Comparison of ENCODE assay signal across 10 cellular contexts in genomic region chr3:10196389-10197052, GRCh38. TPM values are rescaled to one million over a fixed set of nuclear protein-coding genes. Genes with fewer than 3 reads are reported as not detected.
DNase-seq lines count a peak whose midpoint lies in the region; ATAC-seq and TF ChIP-seq lines count a peak whose summit lies in the region.
"Had no signal": no experiment of that assay in that cellular context is flagged by ENCODE, and none has a peak within 500 bp of the region (broad histone marks: within the 10 kb centered on the region; RNA-seq: fewer than 3 reads in every experiment).

No MANE protein-coding gene starts in this region.

- no peak for ATAC-seq in foreskin keratinocyte
- no peak for ATAC-seq in GM21367 (IDR thresholded peaks at IDR 0.05; ENCODE audit: unreplicated experiment)
- ATAC-seq in GM23338 = no peak; the same call in 2 of the 3 replicates
- ATAC-seq: mucosa of descending colon had no signal

- POLR2A ChIA-PET in activated CD4-positive, alpha-beta memory T cell treated with anti-CD3 and anti-CD28 coated beads, Interleukin-2, amount 10 ng/mL, durations not matched to agents 7 days and 5 days (lab: Charles Lee) = interaction anchor here (1.3 kb wide), 1 partner anchor 27 kb away, joined by 3 read pairs; no protein-coding TSS in a partner anchor

- H3K27me3 Mint-ChIP-seq in activated CD4-positive, alpha-beta memory T cell treated with anti-CD3 and anti-CD28 coated beads, Interleukin-2, amount 10 ng/mL, durations not matched to agents 7 days and 5 days = no peaks in the 10 kb centered on the region
- H3K27me3 Mint-ChIP-seq in GM23338 (ENCODE audit: insufficient read depth, low read depth, poor library complexity) = peaks cover 3% of the 10 kb centered on the region

- H4K20me1 ChIP-seq in GM23338 (replicated peaks; ENCODE audit: insufficient read depth) = no peaks in the 10 kb centered on the region; the same call in 1 of the 2 replicates

- H3K27me3 ChIP-seq in foreskin keratinocyte = no peaks in the 10 kb centered on the region
- H3K27me3 ChIP-seq in GM23338 (ENCODE audit: insufficient read depth) = no peaks in the 10 kb centered on the region

- no peaks in the 10 kb centered on the region for H3K79me2 ChIP-seq in GM23338 (replicated peaks; ENCODE audit: insufficient read depth)

- peaks cover 86% of the 10 kb centered on the region for H3K4me1 Mint-ChIP-seq in activated CD4-positive, alpha-beta memory T cell treated with anti-CD3 and anti-CD28 coated beads, Interleukin-2, amount 10 ng/mL, durations not matched to agents 7 days and 5 days
- H3K4me1 Mint-ChIP-seq in GM23338 = peaks cover 19% of the 10 kb centered on the region

- no peak overlapping the region for H3K4me3 ChIP-seq in GM23338
- H3K4me3 ChIP-seq: mucosa of descending colon had no signal

- no peaks in the 10 kb centered on the region for H3K9me3 Mint-ChIP-seq in activated CD4-positive, alpha-beta memory T cell treated with anti-CD3 and anti-CD28 coated beads, Interleukin-2, amount 10 ng/mL, durations not matched to agents 7 days and 5 days
- no peaks in the 10 kb centered on the region for H3K9me3 Mint-ChIP-seq in GM23338

- no peaks in the 10 kb centered on the region for H3K36me3 ChIP-seq in GM23338 (ENCODE audit: insufficient read depth)

- H2AFZ ChIP-seq in GM23338 = no peak overlapping the region

- DNase-seq in activated CD4-positive, alpha-beta T cell treated with anti-CD3 and anti-CD28 coated beads for 48 hours = peak; percentile 34
- no peak for DNase-seq in activated CD4-positive, alpha-beta T cell treated with anti-CD3 and anti-CD28 coated beads, Interleukin-2, amount 50 U/mL, for 4 hours
- no peak for DNase-seq in activated CD4-positive, alpha-beta memory T cell treated with anti-CD3 and anti-CD28 coated beads, Interleukin-2, amount 10 ng/mL, durations not matched to agents 7 days and 5 days
- DNase-seq in foreskin keratinocyte (no peak), stromal cell of bone marrow (ENCODE audit: low read depth) (peak; percentile 98), GM23338 (ENCODE audit: low spot score) (no peak), nucleus accumbens (lab: John Stamatoyannopoulos, UW) (no peak)
- DNase-seq: mucosa of descending colon, NCI-H2029 treated with DMSO at 0.1 percent for 48 hours had no signal

- no peak overlapping the region for H3K4me2 ChIP-seq in GM23338

- peaks cover 7% of the 10 kb centered on the region for H3K36me3 Mint-ChIP-seq in activated CD4-positive, alpha-beta memory T cell treated with anti-CD3 and anti-CD28 coated beads, Interleukin-2, amount 10 ng/mL, durations not matched to agents 7 days and 5 days (ENCODE audit: low read depth)
- no peaks in the 10 kb centered on the region; the same call in 2 of the 3 replicates for H3K36me3 Mint-ChIP-seq in GM23338 (ENCODE audit: low read depth)

- peaks cover 41% of the 10 kb centered on the region for H3K4me1 ChIP-seq in foreskin keratinocyte
- H3K4me1 ChIP-seq in GM23338 (ENCODE audit: insufficient read depth) = peaks cover 7% of the 10 kb centered on the region; the same call in 1 of the 2 replicates

- no peaks in the 10 kb centered on the region for H3K9me2 ChIP-seq in GM23338 (ENCODE audit: insufficient read depth)

- CTCF ChIA-PET in activated CD4-positive, alpha-beta memory T cell treated with anti-CD3 and anti-CD28 coated beads, Interleukin-2, amount 10 ng/mL, durations not matched to agents 7 days and 5 days (lab: Charles Lee) = interaction anchor here (0.6 kb wide), 1 partner anchor 306 kb away, joined by 3 read pairs; no protein-coding TSS in a partner anchor

- peak overlapping the region; percentile 60 for H3K27ac ChIP-seq in foreskin keratinocyte
- H3K27ac ChIP-seq in GM23338 (ENCODE audit: low read depth) = no peak overlapping the region

- no peak overlapping the region for H3K4me3 Mint-ChIP-seq in activated CD4-positive, alpha-beta memory T cell treated with anti-CD3 and anti-CD28 coated beads, Interleukin-2, amount 10 ng/mL, durations not matched to agents 7 days and 5 days
- no peak overlapping the region for H3K4me3 Mint-ChIP-seq in GM23338

- no peaks in the 10 kb centered on the region for H3F3A ChIP-seq in GM23338 (replicated peaks; ENCODE audit: low read depth)

- no peak for TF ChIP-seq CTCF in foreskin keratinocyte (conservative IDR thresholded peaks at IDR 0.05)
- no peak for TF ChIP-seq CTCF in GM23338 (conservative IDR thresholded peaks at IDR 0.05; ENCODE audit: low read depth in 2 of 2)

- peak overlapping the region; percentile 98 for H3K27ac Mint-ChIP-seq in activated CD4-positive, alpha-beta memory T cell treated with anti-CD3 and anti-CD28 coated beads, Interleukin-2, amount 10 ng/mL, durations not matched to agents 7 days and 5 days
- H3K27ac Mint-ChIP-seq in GM23338 = no peak overlapping the region

TF ChIP-seq in GM23338, 12 proteins besides CTCF, POLR2A, EP300 and RAD21 (continues in another document):
- TF ChIP-seq POLR2AphosphoS5 (IDR thresholded peaks at IDR 0.05; ENCODE audit: low read depth) = no peak
- TF ChIP-seq ZNF462 (CRISPR knock-in tag; IDR thresholded peaks at IDR 0.05) = no peak

RNA-seq across cellular contexts. Expression of gene IRAK2, which starts 31.8 kb away (rescaled TPM):
- 1 to 10 TPM; 5.1 to 5.2 TPM for total RNA-seq in activated CD4-positive, alpha-beta memory T cell treated with anti-CD3 and anti-CD28 coated beads, Interleukin-2, amount 10 ng/mL, durations not matched to agents 7 days and 5 days
- total RNA-seq in foreskin keratinocyte = 5.6 and 7.1 TPM in 2 replicates
- polyA plus RNA-seq in foreskin keratinocyte (2.8 and 3.4 TPM in 2 replicates), GM23338 (2016; fragmentation: Nextera tagmentation; extraction: Ambion mirVana) (0.37 and 0.68 TPM in 2 replicates)
- 0.85 and 1.4 TPM in 2 replicates for total RNA-seq in GM23338 (2014; rRNA removed; shearing (Covaris generic))

RNA-seq across cellular contexts. Expression of gene TATDN2, which starts 51.7 kb away (rescaled TPM):
- total RNA-seq in activated CD4-positive, alpha-beta memory T cell treated with anti-CD3 and anti-CD28 coated beads, Interleukin-2, amount 10 ng/mL, durations not matched to agents 7 days and 5 days = 10 to 100 TPM; 57.1 to 59.5 TPM
- 25.7 and 27.4 TPM in 2 replicates for total RNA-seq in foreskin keratinocyte
- polyA plus RNA-seq in foreskin keratinocyte = 19.1 and 20.6 TPM in 2 replicates
- 19.1 and 21.8 TPM in 2 replicates for total RNA-seq in GM23338 (2014; rRNA removed; shearing (Covaris generic))
- polyA plus RNA-seq in GM23338 (2016; fragmentation: Nextera tagmentation; extraction: Ambion mirVana) = 4.8 and 6.1 TPM in 2 replicates

RNA-seq across cellular contexts. Expression of gene VHL, which starts 54.9 kb away (rescaled TPM):
- total RNA-seq in activated CD4-positive, alpha-beta memory T cell treated with anti-CD3 and anti-CD28 coated beads, Interleukin-2, amount 10 ng/mL, durations not matched to agents 7 days and 5 days = 10 to 100 TPM; 68.5 to 73.2 TPM
- 32.4 and 34.2 TPM in 2 replicates for total RNA-seq in foreskin keratinocyte
- 8.7 and 10.7 TPM in 2 replicates for polyA plus RNA-seq in foreskin keratinocyte
- 46.7 and 62.8 TPM in 2 replicates for total RNA-seq in GM23338 (2014; rRNA removed; shearing (Covaris generic))
- polyA plus RNA-seq in GM23338 (2016; fragmentation: Nextera tagmentation; extraction: Ambion mirVana) = 16.7 and 18.7 TPM in 2 replicates

Comparison
In these comparisons a context has a peak if more than half of its experiments do, and no peak if none do; other contexts are left out.
1. DNase-seq: peak in activated CD4-positive, alpha-beta T cell treated with anti-CD3 and anti-CD28 coated beads for 48 hours (single experiment) and stromal cell of bone marrow (single experiment); none in activated CD4-positive, alpha-beta T cell treated with anti-CD3 and anti-CD28 coated beads, Interleukin-2, amount 50 U/mL, for 4 hours (0 of 2), activated CD4-positive, alpha-beta memory T cell treated with anti-CD3 and anti-CD28 coated beads, Interleukin-2, amount 10 ng/mL, durations not matched to agents 7 days and 5 days (single experiment), foreskin keratinocyte (0 of 2), GM23338 (single experiment) and nucleus accumbens (0 of 56).